Comparison of ENCODE assay signal across 9 cellular contexts in genomic region chr6:95866732-95867131, GRCh38.
DNase-seq lines count a peak whose midpoint lies in the region; ATAC-seq, FAIRE-seq and TF ChIP-seq lines count a peak whose summit lies in the region.
"Had no signal": no experiment of that assay in that cellular context is flagged by ENCODE, and none has a peak within 500 bp of the region (broad histone marks: within the 10 kb centered on the region; RNA-seq: fewer than 3 reads in every experiment).

No MANE protein-coding gene starts in this region.

- TF ChIP-seq POLR2A in gastroesophageal sphincter (IDR thresholded peaks at IDR 0.05), result no peak

- DNase-seq in SHP77 treated with DMSO at 0.1 percent for 48 hours (lab: John Stamatoyannopoulos, UW) (peak; percentile 49), left lobe of liver (ENCODE audit: low spot score) (no peak), upper lobe of right lung (no peak), neuronal stem cell (ENCODE audit: low spot score) (no peak), RCC 7860 (ENCODE audit: low spot score) (no peak)

- no peaks in the 10 kb centered on the region for H3K27me3 ChIP-seq in gastroesophageal sphincter
- H3K27me3 ChIP-seq in upper lobe of right lung, result no peaks in the 10 kb centered on the region
- no peaks in the 10 kb centered on the region for H3K27me3 ChIP-seq in neuronal stem cell (ENCODE audit: control insufficient read depth in 3 of 3, insufficient read depth in 3 of 3, low read depth in 1 of 3, low read length in 3 of 3)
- H3K27me3 ChIP-seq: SJCRH30 had no signal

- H3K9ac ChIP-seq in neuronal stem cell (ENCODE audit: low read depth, low read length, poor library complexity), result no peak overlapping the region

- H3K4me1 ChIP-seq in gastroesophageal sphincter (no peaks in the 10 kb centered on the region), upper lobe of right lung (no peaks in the 10 kb centered on the region), neuronal stem cell (ENCODE audit: control insufficient read depth in 2 of 2, insufficient read depth in 1 of 2, low read depth in 1 of 2, low read length in 2 of 2) (no peaks in the 10 kb centered on the region)
- H3K4me1 ChIP-seq: SJCRH30 had no signal

- no peak overlapping the region for H4K8ac ChIP-seq in neuronal stem cell (ENCODE audit: low read depth, low read length)

- no peak for FAIRE-seq in RCC 7860 (lab: Jason Lieb, UNC)

- no peak overlapping the region for H3K18ac ChIP-seq in neuronal stem cell (ENCODE audit: low read length)

- TF ChIP-seq EP300 in gastroesophageal sphincter (IDR thresholded peaks at IDR 0.05), result no peak

- H3K36me3 ChIP-seq in gastroesophageal sphincter (no peaks in the 10 kb centered on the region), upper lobe of right lung (no peaks in the 10 kb centered on the region), neuronal stem cell (replicated peaks in 1 of 2; ENCODE audit: control insufficient read depth in 2 of 2, insufficient read depth in 2 of 2, low read length in 2 of 2) (no peaks in the 10 kb centered on the region)
- H3K36me3 ChIP-seq: SJCRH30 had no signal

- H3K14ac ChIP-seq in neuronal stem cell (ENCODE audit: low read length), result no peak overlapping the region

- H2AFZ ChIP-seq in neuronal stem cell (ENCODE audit: low read length), result no peak overlapping the region

- no peaks in the 10 kb centered on the region for H3K9me3 ChIP-seq in gastroesophageal sphincter
- no peaks in the 10 kb centered on the region for H3K9me3 ChIP-seq in upper lobe of right lung
- no peaks in the 10 kb centered on the region for H3K9me3 ChIP-seq in neuronal stem cell (replicated peaks in 1 of 2; ENCODE audit: control insufficient read depth in 2 of 2, insufficient read depth in 1 of 2, low read depth in 1 of 2, low read length in 2 of 2)
- H3K9me3 ChIP-seq: SJCRH30 had no signal

- no peak overlapping the region for H2AK5ac ChIP-seq in neuronal stem cell (ENCODE audit: low read depth, low read length)

- no peak overlapping the region for H2BK15ac ChIP-seq in neuronal stem cell (ENCODE audit: low read length)

- no peak overlapping the region for H3K23ac ChIP-seq in neuronal stem cell (ENCODE audit: low read depth, low read length, poor library complexity)

- no peaks in the 10 kb centered on the region for H3K79me1 ChIP-seq in neuronal stem cell (ENCODE audit: low read depth, low read length)

- H3K4me3 ChIP-seq in gastroesophageal sphincter, result no peak overlapping the region
- H3K4me3 ChIP-seq in upper lobe of right lung, result no peak overlapping the region
- H3K4me3 ChIP-seq in neuronal stem cell (ENCODE audit: low read length in 2 of 2), result no peak overlapping the region
- H3K4me3 ChIP-seq: SJCRH30 had no signal

- H3K4me2 ChIP-seq in neuronal stem cell (ENCODE audit: insufficient read depth, low read length, poor library complexity, severe bottlenecking), result no peak overlapping the region

- no peak overlapping the region for H2BK5ac ChIP-seq in neuronal stem cell (ENCODE audit: low read length)

- 23 to 44% methylated on average over 7 of the region's 7 CpGs for WGBS in gastroesophageal sphincter (ENCODE audit: low coverage in 1 of 2), 2 donors
- no CpG with 5 or more reads among the region's 7 CpGs for WGBS in neuronal stem cell (ENCODE audit: extremely low coverage in 2 of 2, insufficient read length in 2 of 2, insufficient replicate concordance in 1 of 2), 2 donors

- no peak overlapping the region for H3K4ac ChIP-seq in neuronal stem cell (ENCODE audit: low read length)

- no peak overlapping the region for H2BK120ac ChIP-seq in neuronal stem cell (ENCODE audit: low read depth, low read length)

- no peak overlapping the region for H3K27ac ChIP-seq in gastroesophageal sphincter
- H3K27ac ChIP-seq in upper lobe of right lung, result no peak overlapping the region
- no peak overlapping the region for H3K27ac ChIP-seq in neuronal stem cell (replicated peaks; ENCODE audit: low read length)
- H3K27ac ChIP-seq: SJCRH30 had no signal

- ATAC-seq in HG03342 (IDR thresholded peaks at IDR 0.05; ENCODE audit: unreplicated experiment), result peak; percentile 47
- ATAC-seq in left lobe of liver, result peak; percentile 83
- ATAC-seq in gastroesophageal sphincter, result no peak
- ATAC-seq in upper lobe of right lung, result no peak

- peak; percentile 45 for TF ChIP-seq CTCF in GM12873 (IDR thresholded peaks at IDR 0.05; ENCODE audit: insufficient read depth, low read depth, low read length, missing control alignments)
- no peak for TF ChIP-seq CTCF in gastroesophageal sphincter (IDR thresholded peaks at IDR 0.05)
- no peak for TF ChIP-seq CTCF in upper lobe of right lung (IDR thresholded peaks at IDR 0.05)

- no peak overlapping the region for H4K91ac ChIP-seq in neuronal stem cell (ENCODE audit: low read depth, low read length, poor library complexity)

- no peak overlapping the region for H2BK12ac ChIP-seq in neuronal stem cell (ENCODE audit: low read length)

- intact Hi-C loops in upper lobe of right lung (cut with DNase I), result no loop called here

Comparison
In these comparisons a context has a peak if more than half of its experiments do, and no peak if none do; other contexts are left out.
1. ATAC-seq: peak in HG03342 (single experiment) and left lobe of liver (single experiment); none in gastroesophageal sphincter (single experiment) and upper lobe of right lung (single experiment).